In genomic region chr5:82334856-82335255, GRCh38 we compare ENCODE assay signal across 10 cellular contexts. TPM values are rescaled to one million over a fixed set of nuclear protein-coding genes. Genes with fewer than 3 reads are reported as not detected.
A peak's percentile ranks its signal among the peaks of the same experiment; 100 is the strongest.
DNase-seq lines count a peak whose midpoint lies in the region; TF ChIP-seq lines count a peak whose summit lies in the region.
"Had no signal": no experiment of that assay in that cellular context is flagged by ENCODE, and none has a peak within 500 bp of the region (broad histone marks: within the 10 kb centered on the region; RNA-seq: fewer than 3 reads in every experiment).

No MANE protein-coding gene starts in this region.

- DNase-seq in A172 (ENCODE audit: low spot score) (peak; percentile 73), NCI-H226 (peak; percentile 82), dedifferentiated amniotic fluid mesenchymal stem cell (ENCODE audit: extremely low spot score) (peak; percentile 94), mucosa of gallbladder (ENCODE audit: low spot score) (peak; percentile 23), NCI-H2196 (lab: John Stamatoyannopoulos, UW; ENCODE audit: unreplicated experiment) (no peak), NCI-H82 (lab: John Stamatoyannopoulos, UW) (no peak), dorsolateral prefrontal cortex (no peak), activated gamma-delta T cell (lab: John Stamatoyannopoulos, UW) (no peak)
- DNase-seq: activated naive CD8-positive, alpha-beta T cell treated with anti-CD3 and anti-CD28 coated beads, Interleukin-2, amount 10 ng/mL, durations not matched to agents 7 days and 5 days; NCI-H1930 had no signal

- H3K27ac ChIP-seq in dorsolateral prefrontal cortex = peak overlapping the region in 8 of 59 donors; percentile 9 to 58 (median 35)

- H3K4me3 ChIP-seq in dorsolateral prefrontal cortex = no peak overlapping the region

- intact Hi-C loops in dorsolateral prefrontal cortex (cut with DNase I) = no loop called here

- TF ChIP-seq CTCF in dorsolateral prefrontal cortex (IDR thresholded peaks at IDR 0.05 in 54 of 56, conservative IDR thresholded peaks at IDR 0.05 in 2 of 56; ENCODE audit: low read depth in 1 of 56, partially characterized antibody in 56 of 56) = no peak

- H3K27me3 ChIP-seq in dorsolateral prefrontal cortex = no peaks in the 10 kb centered on the region

RNA-seq across cellular contexts. Expression of gene RPS23, which starts 56.7 kb away (rescaled TPM):
- total RNA-seq in A172 (2014; rRNA removed; shearing (Covaris generic)) = 3,037 and 3,232 TPM in 2 replicates
- 1,128 TPM for total RNA-seq in mucosa of gallbladder
- 100 to 1,000 TPM; 405 to 807 (median 587) TPM for total RNA-seq in dorsolateral prefrontal cortex

Comparison
In these comparisons a context has a peak if more than half of its experiments do, and no peak if none do; other contexts are left out.
1. DNase-seq: peak in A172 (single experiment), NCI-H226 (single experiment), dedifferentiated amniotic fluid mesenchymal stem cell (single experiment) and mucosa of gallbladder (single experiment); none in NCI-H2196 (single experiment), NCI-H82 (single experiment), dorsolateral prefrontal cortex (0 of 10) and activated gamma-delta T cell (single experiment).